Comparison of ENCODE assay signal across 1 cellular context in the genomic region with DNA sequence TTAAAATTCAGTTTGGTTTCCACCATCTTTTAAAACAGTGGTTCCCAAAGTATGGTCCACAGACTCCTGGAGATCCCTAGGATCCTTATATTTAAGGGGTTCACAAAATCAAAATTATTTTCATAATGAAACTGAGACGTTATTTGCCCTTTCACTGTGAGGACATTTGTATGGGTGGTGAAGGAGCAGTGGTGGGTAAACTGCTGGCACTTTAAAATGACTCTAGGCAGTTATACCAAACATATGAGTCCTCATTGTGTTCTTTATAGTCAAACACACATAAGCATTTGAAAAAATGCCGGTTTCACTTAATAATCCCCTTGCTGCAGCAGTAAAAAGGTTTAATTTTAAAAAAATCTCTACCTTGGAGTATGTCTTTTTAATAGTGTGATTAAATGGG.
TF ChIP-seq lines count a peak whose summit lies in the region.

No MANE protein-coding gene starts in this region.

TF ChIP-seq in GM12878, 131 proteins besides CTCF, POLR2A, EP300 and RAD21 (continued from another document):
- TF ChIP-seq GABPA (IDR thresholded peaks at IDR 0.05; ENCODE audit: low read depth), result no peak
- TF ChIP-seq BHLHE40 (IDR thresholded peaks at IDR 0.05; ENCODE audit: borderline replicate concordance in 1 of 2, low read depth in 2 of 2, low read length in 1 of 2), result no peak
- TF ChIP-seq CHD1 (IDR thresholded peaks at IDR 0.05; ENCODE audit: low read depth, low read length), result no peak
- no peak for TF ChIP-seq PAX8 (IDR thresholded peaks at IDR 0.05)
- no peak for TF ChIP-seq MTA3 (IDR thresholded peaks at IDR 0.05; ENCODE audit: borderline replicate concordance, low read length)
